16 cellular contexts compared by ENCODE assay signal in the genomic region with DNA sequence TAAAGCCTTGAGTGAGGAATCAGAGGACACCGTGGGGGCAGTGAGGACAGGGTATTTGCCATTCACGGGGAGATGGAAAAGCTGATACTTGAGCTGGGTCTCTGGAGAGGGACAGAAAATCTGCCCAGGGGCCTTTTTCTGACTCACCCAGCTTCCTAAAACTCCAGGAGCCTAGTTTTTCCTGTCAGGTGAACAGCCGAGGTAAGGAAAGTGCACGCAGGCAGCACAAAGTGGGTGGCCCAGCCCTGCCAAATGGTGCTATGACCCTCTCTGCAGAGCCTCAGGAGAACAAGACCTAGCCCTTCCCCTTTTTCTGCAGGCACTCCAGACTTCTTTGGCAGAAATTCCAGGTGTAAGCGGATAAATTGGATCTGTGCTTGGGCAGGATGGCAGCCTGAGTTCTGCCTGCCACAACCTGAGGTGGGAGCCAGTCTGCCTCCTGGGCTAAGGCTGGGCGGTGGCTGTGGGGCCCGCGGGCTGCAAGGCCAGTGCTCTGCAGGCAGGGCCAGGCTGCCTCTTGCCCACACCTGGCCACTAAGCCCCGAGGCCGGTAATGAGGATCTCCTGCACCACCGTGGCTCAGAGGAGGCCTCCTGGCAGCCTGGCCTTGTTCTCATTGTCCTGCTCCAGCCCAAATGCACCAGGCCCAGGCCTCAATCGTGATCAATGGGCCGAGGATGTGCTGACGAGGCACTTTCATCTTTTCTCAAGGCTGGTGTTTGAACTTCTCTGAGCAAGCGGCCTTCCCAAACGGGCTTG.
DNase-seq lines count a peak whose midpoint lies in the region; ATAC-seq and TF ChIP-seq lines count a peak whose summit lies in the region.
"Had no signal": no experiment of that assay in that cellular context is flagged by ENCODE, and none has a peak within 500 bp of the region (broad histone marks: within the 10 kb centered on the region; RNA-seq: fewer than 3 reads in every experiment).

No MANE protein-coding gene starts in this region.

- no peaks in the 10 kb centered on the region; the same call in 1 of the 2 replicates for H3K27me3 ChIP-seq in IMR-90 (ENCODE audit: control insufficient read depth, insufficient read depth, low read length)
- H3K27me3 ChIP-seq in PC-9 (ENCODE audit: insufficient read depth, low read depth), result no peaks in the 10 kb centered on the region
- no peaks in the 10 kb centered on the region for H3K27me3 ChIP-seq in neural progenitor cell
- H3K27me3 ChIP-seq: BE2C had no signal

- no peak overlapping the region for H4K5ac ChIP-seq in IMR-90 (ENCODE audit: low read depth, low read length)

- H3K18ac ChIP-seq in IMR-90 (ENCODE audit: low read depth, low read length), result no peak overlapping the region

- no peak overlapping the region for H3K23ac ChIP-seq in IMR-90 (ENCODE audit: low read depth, low read length)

- CTCF ChIA-PET in IMR-90 (lab: Yijun Ruan, JAX) (no interaction called here), PC-9 (lab: Charles Lee) (interaction anchor here (0.9 kb wide), 1 partner anchor 18 kb away, joined by 6 read pairs; no protein-coding TSS in a partner anchor)

- H4K20me1 ChIP-seq in IMR-90 (ENCODE audit: insufficient read depth, low read length), result no peaks in the 10 kb centered on the region
- no peaks in the 10 kb centered on the region for H4K20me1 ChIP-seq in PC-9 (ENCODE audit: insufficient read depth)
- peaks cover 14% of the 10 kb centered on the region for H4K20me1 ChIP-seq in neural progenitor cell (ENCODE audit: low read depth)

- no peak overlapping the region for H3K4ac ChIP-seq in IMR-90 (ENCODE audit: low read depth, low read length)

- dilution Hi-C loops in IMR-90 (cut with HindIII; ENCODE audit: low sequenced_read_pairs, unreplicated experiment), result no loop called here

- no peaks in the 10 kb centered on the region for H3K9me1 ChIP-seq in IMR-90 (ENCODE audit: insufficient read depth, low read length)

- H4K8ac ChIP-seq in IMR-90 (ENCODE audit: low read depth in 2 of 2, low read length in 2 of 2), result no peak overlapping the region

- H3F3A ChIP-seq in PC-9 (ENCODE audit: insufficient read depth, low read depth) (peaks cover 32% of the 10 kb centered on the region; the same call in 1 of the 2 replicates), neural progenitor cell (ENCODE audit: low read depth) (peaks cover 30% of the 10 kb centered on the region)

- no peaks in the 10 kb centered on the region for H3K9me3 ChIP-seq in IMR-90 (ENCODE audit: control insufficient read depth, insufficient read depth, low read length)
- H3K9me3 ChIP-seq in PC-9 (ENCODE audit: insufficient read depth, low read depth), result no peaks in the 10 kb centered on the region
- H3K9me3 ChIP-seq in neural progenitor cell (ENCODE audit: low read depth), result no peaks in the 10 kb centered on the region
- H3K9me3 ChIP-seq: BE2C, SK-N-SH had no signal

- WGBS in IMR-90 (ENCODE audit: extremely low coverage in 2 of 2, insufficient read length in 1 of 2), 2 experiments, result 72% methylated on average over 4 of the region's 16 CpGs; no CpG with 5 or more reads in 1 of the 2 experiments

- no peaks in the 10 kb centered on the region for H3K79me1 ChIP-seq in IMR-90 (ENCODE audit: low read depth in 1 of 2, low read length in 2 of 2)

- BruUV-seq in IMR-90 (replicated peaks; lab: Mats Ljungman, UMichigan), result no TSS peak
- BruUV-seq in PC-9 (replicated peaks; lab: Mats Ljungman, UMichigan), result no TSS peak

- in situ Hi-C loops in IMR-90 (cut with MboI; ENCODE audit: low sequenced_read_pairs), result loop anchor here (10.0 kb wide), 1 partner anchor 228 kb away; no protein-coding TSS in a partner anchor

- H3K36me3 Mint-ChIP-seq in neural progenitor cell (no peaks in the 10 kb centered on the region), nephron progenitor cell (ENCODE audit: low read depth) (no peaks in the 10 kb centered on the region)
- H3K36me3 Mint-ChIP-seq: CD8-positive, alpha-beta T cell had no signal

- intact Hi-C loops in IMR-90 (cut with micrococcal nuclease), result no loop called here
- intact Hi-C loops in PC-9 (cut with micrococcal nuclease; ENCODE audit: unreplicated experiment), result no loop called here

- no peak overlapping the region for H3K14ac ChIP-seq in IMR-90 (replicated peaks; ENCODE audit: low read depth, low read length)

- POLR2A ChIA-PET in IMR-90 (lab: Charles Lee; ENCODE audit: unreplicated experiment) (no interaction called here), PC-9 (lab: Charles Lee; ENCODE audit: unreplicated experiment) (no interaction called here)

- no peaks in the 10 kb centered on the region for H3K36me3 ChIP-seq in IMR-90 (ENCODE audit: control insufficient read depth, insufficient read depth, low read length)
- H3K36me3 ChIP-seq in PC-9 (ENCODE audit: low read depth), result no peaks in the 10 kb centered on the region
- H3K36me3 ChIP-seq in neural progenitor cell, result no peaks in the 10 kb centered on the region
- H3K36me3 ChIP-seq: BE2C had no signal

- DNase-seq in IMR-90 (no peak), PC-9 (peak; percentile 67 to 82), epithelial cell of esophagus (ENCODE audit: low read depth) (peak; percentile 64), neural progenitor cell (ENCODE audit: low spot score) (no peak), nephron progenitor cell (no peak)
- DNase-seq in NK-92 treated with Interleukin-12 subunit alpha and Interleukin-12 subunit beta, amount 100 ng/mL, for 24 hours (lab: John Stamatoyannopoulos, UW), result no peak
- DNase-seq: BE2C; CD8-positive, alpha-beta T cell; H9; NCI-H1092 treated with DMSO at 0.1 percent for 48 hours; NCI-H1694 treated with DMSO at 0.1 percent for 48 hours; NCI-H2171 treated with DMSO at 0.1 percent for 48 hours; NCI-H82; SK-N-SH; T-helper 1 cell had no signal

- H2BK120ac ChIP-seq in IMR-90 (ENCODE audit: low read depth, low read length), result no peak overlapping the region

- H3K4me3 ChIP-seq in IMR-90 (ENCODE audit: insufficient read depth, low read depth, low read length) (no peak overlapping the region), PC-9 (peak overlapping the region; percentile 14; the same call in 1 of the 2 replicates), epithelial cell of esophagus (ENCODE audit: low read length) (no peak overlapping the region), neural progenitor cell (no peak overlapping the region)

- H3K4me3 Mint-ChIP-seq in neural progenitor cell (peak overlapping the region; percentile 24), nephron progenitor cell (no peak overlapping the region)
- H3K4me3 Mint-ChIP-seq: CD8-positive, alpha-beta T cell; H9 had no signal

- H3K27ac ChIP-seq in IMR-90 (ENCODE audit: insufficient read depth, low read length) (no peak overlapping the region), PC-9 (peak overlapping the region; percentile 71), neural progenitor cell (no peak overlapping the region)

- H3K79me2 ChIP-seq in PC-9 (ENCODE audit: low read depth) (no peaks in the 10 kb centered on the region), neural progenitor cell (ENCODE audit: low read depth) (no peaks in the 10 kb centered on the region)

- TF ChIP-seq POLR2A in IMR-90 (IDR thresholded peaks at IDR 0.05; ENCODE audit: low read depth, low read length), result no peak

- H3K9me2 ChIP-seq in PC-9 (ENCODE audit: insufficient read depth), result no peaks in the 10 kb centered on the region
- H3K9me2 ChIP-seq: SK-N-SH had no signal

- H3K4me1 ChIP-seq in IMR-90 (ENCODE audit: control insufficient read depth, insufficient read depth, low read length) (no peaks in the 10 kb centered on the region), PC-9 (replicated peaks; ENCODE audit: insufficient read depth) (peaks cover 49% of the 10 kb centered on the region), neural progenitor cell (peaks cover 42% of the 10 kb centered on the region)
- H3K4me1 ChIP-seq: BE2C had no signal

- H3K27me3 Mint-ChIP-seq in neural progenitor cell (ENCODE audit: insufficient read depth, low read depth) (peaks cover 19% of the 10 kb centered on the region), nephron progenitor cell (ENCODE audit: low read depth, poor library complexity) (no peaks in the 10 kb centered on the region)

- H3K9me3 Mint-ChIP-seq in neural progenitor cell (no peaks in the 10 kb centered on the region), nephron progenitor cell (no peaks in the 10 kb centered on the region)
- H3K9me3 Mint-ChIP-seq: CD8-positive, alpha-beta T cell; H9 had no signal

- H4K91ac ChIP-seq in IMR-90 (ENCODE audit: insufficient read depth, low read depth, low read length), result no peak overlapping the region

- H2BK20ac ChIP-seq in IMR-90 (ENCODE audit: low read depth, low read length), result no peak overlapping the region

- peaks cover 77% of the 10 kb centered on the region for H3K4me1 Mint-ChIP-seq in neural progenitor cell
- H3K4me1 Mint-ChIP-seq in nephron progenitor cell, result peaks cover 55% of the 10 kb centered on the region

- no peak for ATAC-seq in IMR-90 (ENCODE audit: low read depth)
- no peak for ATAC-seq in HG03159 (IDR thresholded peaks at IDR 0.05; ENCODE audit: unreplicated experiment)
- ATAC-seq: CD8-positive, alpha-beta T cell had no signal

- H3K4me2 ChIP-seq in IMR-90 (ENCODE audit: low read depth, low read length), result no peak overlapping the region
- H3K4me2 ChIP-seq in PC-9, result peak overlapping the region; percentile 67
- no peak overlapping the region for H3K4me2 ChIP-seq in neural progenitor cell
- H3K4me2 ChIP-seq: SK-N-SH had no signal

- H3K27ac Mint-ChIP-seq in neural progenitor cell, result peak overlapping the region; percentile 76
- no peak overlapping the region for H3K27ac Mint-ChIP-seq in nephron progenitor cell
- H3K27ac Mint-ChIP-seq: CD8-positive, alpha-beta T cell had no signal

- H3K56ac ChIP-seq in IMR-90 (ENCODE audit: extremely low read depth, insufficient read depth, low read length), result no peak overlapping the region

- no peak overlapping the region for H2AFZ ChIP-seq in IMR-90 (replicated peaks; ENCODE audit: low read length, poor library complexity)
- no peak overlapping the region for H2AFZ ChIP-seq in PC-9
- no peak overlapping the region for H2AFZ ChIP-seq in neural progenitor cell (replicated peaks)

- no peak for TF ChIP-seq RAD21 in IMR-90 (IDR thresholded peaks at IDR 0.05; ENCODE audit: low read length)

- no peak overlapping the region for H2BK15ac ChIP-seq in IMR-90 (ENCODE audit: low read depth, low read length)

- H2AK5ac ChIP-seq in IMR-90 (ENCODE audit: low read depth, low read length), result no peak overlapping the region

- H2AK9ac ChIP-seq in IMR-90 (replicated peaks; ENCODE audit: low read depth, low read length, poor library complexity), result no peak overlapping the region

- H3K9ac ChIP-seq in IMR-90 (ENCODE audit: low read depth, low read length) (no peak overlapping the region), neural progenitor cell (no peak overlapping the region)
- H3K9ac ChIP-seq: SK-N-SH had no signal

- TF ChIP-seq CTCF in IMR-90 (conservative IDR thresholded peaks at IDR 0.05; ENCODE audit: low read depth, low read length) (no peak), PC-9 (conservative IDR thresholded peaks at IDR 0.05) (no peak), epithelial cell of esophagus (IDR thresholded peaks at IDR 0.05; ENCODE audit: insufficient read depth, low read depth, low read length, missing control alignments) (no peak), neural progenitor cell (IDR thresholded peaks at IDR 0.05) (no peak), nephron progenitor cell (IDR thresholded peaks at IDR 0.05) (no peak)

- no peak overlapping the region for H2BK5ac ChIP-seq in IMR-90 (ENCODE audit: low read depth, low read length, poor library complexity, severe bottlenecking)

TF ChIP-seq in IMR-90, 13 proteins besides CTCF, POLR2A, EP300 and RAD21 (continues in another document):
- no peak for TF ChIP-seq BHLHE40 (IDR thresholded peaks at IDR 0.05; ENCODE audit: low read depth, low read length)

Comparison
In these comparisons a context has a peak if more than half of its experiments do, and no peak if none do; other contexts are left out.
1. DNase-seq: peak in PC-9 (2 of 2) and epithelial cell of esophagus (single experiment); none in IMR-90 (single experiment), neural progenitor cell (single experiment), NK-92 treated with Interleukin-12 subunit alpha and Interleukin-12 subunit beta, amount 100 ng/mL, for 24 hours (single experiment) and nephron progenitor cell (single experiment).